Comparison of ENCODE assay signal across 11 cellular contexts in the genomic region with DNA sequence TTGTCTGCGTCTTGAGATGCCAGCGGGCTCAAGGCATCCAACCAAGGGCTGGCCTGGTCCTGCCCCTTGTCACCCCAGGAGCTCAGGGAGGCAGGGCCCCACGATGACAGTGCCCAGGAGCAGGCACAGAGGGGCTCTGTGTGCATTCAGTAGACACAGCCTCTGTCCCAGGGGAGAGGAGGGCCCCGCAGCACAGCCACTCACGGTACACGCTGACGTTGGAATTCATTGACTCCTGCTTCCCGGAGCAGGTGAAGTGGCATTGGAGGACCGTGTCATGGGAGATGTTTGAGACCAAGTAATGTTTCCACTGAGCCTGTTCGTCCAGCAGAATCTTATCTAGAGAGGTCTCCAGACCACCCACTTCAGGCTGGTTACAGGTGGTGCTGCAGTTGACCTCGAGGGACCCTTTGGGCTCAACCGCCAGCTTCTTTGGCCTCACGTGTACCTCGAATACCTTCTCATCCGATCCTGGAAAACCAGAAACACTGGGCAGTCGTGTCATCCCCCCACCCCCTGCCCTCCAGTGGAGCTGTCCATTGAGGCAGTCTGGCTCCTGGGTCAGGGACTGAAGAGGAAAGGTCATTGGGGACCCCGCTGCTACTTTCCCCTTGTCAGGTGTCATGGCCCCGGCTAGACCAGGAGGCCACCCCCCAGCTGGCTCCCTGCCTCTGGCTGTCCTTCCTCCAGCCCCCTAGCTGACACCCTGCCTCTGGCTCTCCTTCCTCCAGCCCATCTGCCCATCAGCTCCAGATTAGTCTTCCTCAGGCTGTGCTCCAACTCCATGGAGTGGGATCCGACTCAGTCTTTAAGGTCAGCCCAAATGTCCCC. TPM values are rescaled to one million over a fixed set of nuclear protein-coding genes. Genes with fewer than 3 reads are reported as not detected.
A peak's percentile ranks its signal among the peaks of the same experiment; 100 is the strongest.
DNase-seq lines count a peak whose midpoint lies in the region; TF ChIP-seq lines count a peak whose summit lies in the region.
"Had no signal": no experiment of that assay in that cellular context is flagged by ENCODE, and none has a peak within 500 bp of the region (broad histone marks: within the 10 kb centered on the region; RNA-seq: fewer than 3 reads in every experiment).

No MANE protein-coding gene starts in this region.

- no peak overlapping the region for H3K4me2 ChIP-seq in H9 (ENCODE audit: insufficient read depth, insufficient read length, low read length)

- H3K4me3 ChIP-seq in effector memory CD4-positive, alpha-beta T cell (ENCODE audit: insufficient read depth, low read depth, low read length, poor library complexity, severe bottlenecking) = no peak overlapping the region
- H3K4me3 ChIP-seq in skeletal muscle tissue (ENCODE audit: low read length in 3 of 3) = peak overlapping the region; percentile 18 to 27 (median 24)

- no peak overlapping the region for H4K91ac ChIP-seq in H9 (ENCODE audit: insufficient read length, low read depth, low read length)

- no peak overlapping the region for H3T11ph ChIP-seq in H9 (ENCODE audit: low read length)

- H3K56ac ChIP-seq in H9 (ENCODE audit: insufficient read length, low read depth, low read length) = no peak overlapping the region

- no peak overlapping the region for H3K9ac ChIP-seq in H9 (ENCODE audit: extremely low read depth, insufficient read length, low read length)
- peak overlapping the region in 1 of 3 donors; percentile 50 for H3K9ac ChIP-seq in skeletal muscle tissue (ENCODE audit: low read depth in 1 of 3, low read length in 3 of 3)

- H2BK120ac ChIP-seq in H9 (ENCODE audit: low read depth, low read length, poor library complexity, severe bottlenecking) = no peak overlapping the region

- H3K14ac ChIP-seq in H9 (ENCODE audit: insufficient read depth, low read length) = no peak overlapping the region

- H2AK5ac ChIP-seq in H9 (ENCODE audit: insufficient read length, low read length) = no peak overlapping the region

- no peaks in the 10 kb centered on the region for H3K9me3 Mint-ChIP-seq in H9

- H3K4me1 Mint-ChIP-seq in H9 = peaks cover 10 to 22% of the 10 kb centered on the region in 2 experiments

- H4K5ac ChIP-seq in H9 (ENCODE audit: insufficient read length, low read depth, low read length) = no peak overlapping the region

- no peaks in the 10 kb centered on the region for H3K79me2 ChIP-seq in H9 (ENCODE audit: insufficient read depth, low read length)

- WGBS in H9 (ENCODE audit: extremely low coverage, insufficient read length, low lambda C conversion rate) = no CpG with 5 or more reads among the region's 19 CpGs

- no peak overlapping the region for H2BK12ac ChIP-seq in H9 (ENCODE audit: insufficient read length, low read depth, low read length)

- no peak overlapping the region for H3K23ac ChIP-seq in H9 (ENCODE audit: insufficient read length, low read depth, low read length)

- H3K18ac ChIP-seq in H9 (ENCODE audit: insufficient read length, low read depth, low read length) = no peak overlapping the region

- peaks cover 3% of the 10 kb centered on the region; the same call in 1 of the 2 replicates for H3K4me1 ChIP-seq in H9 (ENCODE audit: insufficient read depth, low read length)
- peaks cover 22% of the 10 kb centered on the region for H3K4me1 ChIP-seq in effector memory CD4-positive, alpha-beta T cell (ENCODE audit: control insufficient read depth, insufficient read depth, low read length, poor library complexity, severe bottlenecking)
- H3K4me1 ChIP-seq in skeletal muscle tissue (ENCODE audit: control insufficient read depth in 3 of 3, insufficient read depth in 3 of 3, low read length in 3 of 3) = peaks cover 26 to 35% (median 28%) of the 10 kb centered on the region in 3 donors

- no peak overlapping the region for H2BK20ac ChIP-seq in H9 (ENCODE audit: low read depth, low read length, poor library complexity, severe bottlenecking)

- H3K36me3 Mint-ChIP-seq in H9 (ENCODE audit: insufficient read depth in 1 of 3, low read depth in 3 of 3) = no peaks in the 10 kb centered on the region

- peaks cover 5% of the 10 kb centered on the region for H3K27me3 Mint-ChIP-seq in H9 (ENCODE audit: low read depth)

- peak; percentile 7 for DNase-seq in activated CD4-positive, alpha-beta T cell treated with anti-CD3 and anti-CD28 coated beads for 1 hour
- no peak for DNase-seq in activated CD4-positive, alpha-beta T cell treated with anti-CD3 and anti-CD28 coated beads, Interleukin-2, amount 50 U/mL, for 48 hours
- DNase-seq in H9 (peak; percentile 29), GM10266 (ENCODE audit: extremely low spot score) (no peak), NCI-H1417 treated with DMSO at 0.1 percent for 48 hours (lab: John Stamatoyannopoulos, UW) (no peak), NCI-H1436 (lab: John Stamatoyannopoulos, UW) (no peak)
- DNase-seq in effector memory CD4-positive, alpha-beta T cell = no peak
- DNase-seq: MM.1S, nephron progenitor cell had no signal

- no peaks in the 10 kb centered on the region for H3K23me2 ChIP-seq in H9 (ENCODE audit: insufficient read length, low read depth, low read length, poor library complexity, severe bottlenecking)

- no peaks in the 10 kb centered on the region for H3K79me1 ChIP-seq in H9 (ENCODE audit: insufficient read depth, low read depth, low read length, poor library complexity, severe bottlenecking)

- H3K36me3 ChIP-seq in effector memory CD4-positive, alpha-beta T cell (ENCODE audit: control insufficient read depth, insufficient read depth, low read length) = peaks cover 64% of the 10 kb centered on the region
- H3K36me3 ChIP-seq in skeletal muscle tissue (ENCODE audit: control insufficient read depth in 3 of 3, insufficient read depth in 3 of 3, low read length in 3 of 3) = peaks cover 0 to 6% (median 0%) of the 10 kb centered on the region in 3 donors

- H3K27ac Mint-ChIP-seq in H9 = no peak overlapping the region; a peak in 1 of 7 replicates
- H3K27ac Mint-ChIP-seq: nephron progenitor cell had no signal

- H3K9me3 ChIP-seq in H9 (ENCODE audit: control insufficient read depth, low read depth, low read length) = no peaks in the 10 kb centered on the region
- no peaks in the 10 kb centered on the region for H3K9me3 ChIP-seq in effector memory CD4-positive, alpha-beta T cell (ENCODE audit: control insufficient read depth, low read length)
- no peaks in the 10 kb centered on the region for H3K9me3 ChIP-seq in skeletal muscle tissue (ENCODE audit: control insufficient read depth in 3 of 3, low read length in 3 of 3)

- H2BK15ac ChIP-seq in H9 (ENCODE audit: low read depth, low read length) = no peak overlapping the region

- TF ChIP-seq CTCF in H9 (conservative IDR thresholded peaks at IDR 0.05) = no peak
- TF ChIP-seq CTCF in GM10266 (IDR thresholded peaks at IDR 0.05; ENCODE audit: control insufficient read depth, insufficient read depth, low read depth, missing control alignments) = no peak

- H3K4me3 Mint-ChIP-seq in H9 = no peak overlapping the region
- H3K4me3 Mint-ChIP-seq: nephron progenitor cell had no signal

- H2BK5ac ChIP-seq in H9 (ENCODE audit: insufficient read length, low read length) = no peak overlapping the region

- no peak overlapping the region for H3K27ac ChIP-seq in H9 (ENCODE audit: insufficient read length, low read depth, low read length)
- H3K27ac ChIP-seq in effector memory CD4-positive, alpha-beta T cell (ENCODE audit: insufficient read depth, low read length, poor library complexity, severe bottlenecking) = peak overlapping the region; percentile 51
- peak overlapping the region; percentile 72 for H3K27ac ChIP-seq in skeletal muscle tissue (ENCODE audit: low read depth, low read length)

- H4K20me1 ChIP-seq in H9 (ENCODE audit: control insufficient read depth, insufficient read depth, insufficient read length) = no peaks in the 10 kb centered on the region

- no peak overlapping the region for H3K4ac ChIP-seq in H9 (ENCODE audit: low read depth, low read length)

- H2AFZ ChIP-seq in H9 (ENCODE audit: low read length) = no peak overlapping the region

- no peaks in the 10 kb centered on the region for H3K27me3 ChIP-seq in H9 (ENCODE audit: insufficient read depth, low read length)
- H3K27me3 ChIP-seq in effector memory CD4-positive, alpha-beta T cell (replicated peaks; ENCODE audit: control insufficient read depth, insufficient read depth, low read length, poor library complexity, severe bottlenecking) = no peaks in the 10 kb centered on the region
- peaks cover 7 to 17% (median 10%) of the 10 kb centered on the region in 3 donors for H3K27me3 ChIP-seq in skeletal muscle tissue (ENCODE audit: control insufficient read depth in 3 of 3, insufficient read depth in 3 of 3, low read length in 3 of 3)

- H4K8ac ChIP-seq in H9 (replicated peaks; ENCODE audit: insufficient read length, low read depth, low read length) = no peak overlapping the region

RNA-seq across cellular contexts. Expression of gene PRR29, which starts 7.0 kb away (rescaled TPM):
- total RNA-seq in H9 (2021) = 0.87 and 1.5 TPM in 2 replicates
- not detected for total RNA-seq in skeletal muscle tissue
- total RNA-seq: A673 had no signal

RNA-seq across cellular contexts. Expression of gene ICAM2, which starts 15.3 kb away (rescaled TPM):
- total RNA-seq in H9 (2021) (0.28 and 0.35 TPM in 2 replicates), skeletal muscle tissue (43.3 TPM)

RNA-seq across cellular contexts. Expression of gene SCN4A, which starts 32.4 kb away (rescaled TPM):
- total RNA-seq in H9 (2021) (5.0 and 5.8 TPM in 2 replicates), skeletal muscle tissue (32.9 TPM)

Comparison
In these comparisons a context has a peak if more than half of its experiments do, and no peak if none do; other contexts are left out.
1. DNase-seq: peak in activated CD4-positive, alpha-beta T cell treated with anti-CD3 and anti-CD28 coated beads for 1 hour (single experiment) and H9 (single experiment); none in activated CD4-positive, alpha-beta T cell treated with anti-CD3 and anti-CD28 coated beads, Interleukin-2, amount 50 U/mL, for 48 hours (0 of 2), effector memory CD4-positive, alpha-beta T cell (0 of 3), GM10266 (single experiment), NCI-H1417 treated with DMSO at 0.1 percent for 48 hours (single experiment) and NCI-H1436 (single experiment).
2. RNA of gene ICAM2, which starts 15.3 kb away (total RNA-seq): 43.3 TPM in skeletal muscle tissue (single experiment); 0.28 to 0.35 TPM in H9; every median in the first group is over 10 times any median in the second.